ENCODE assay signal across 16 cellular contexts in genomic region chr3:53092216-53092615, GRCh38. TPM values are rescaled to one million over a fixed set of nuclear protein-coding genes. Genes with fewer than 3 reads are reported as not detected.
DNase-seq lines count a peak whose midpoint lies in the region; ATAC-seq and TF ChIP-seq lines count a peak whose summit lies in the region.
"Had no signal": no experiment of that assay in that cellular context is flagged by ENCODE, and none has a peak within 500 bp of the region (broad histone marks: within the 10 kb centered on the region; RNA-seq: fewer than 3 reads in every experiment).

No MANE protein-coding gene starts in this region.

- no peak for TF ChIP-seq CTCF in CD14-positive monocyte (IDR thresholded peaks at IDR 0.05)
- no peak for TF ChIP-seq CTCF in natural killer cell (IDR thresholded peaks at IDR 0.05)
- no peak for TF ChIP-seq CTCF in dorsolateral prefrontal cortex (IDR thresholded peaks at IDR 0.05 in 54 of 56, conservative IDR thresholded peaks at IDR 0.05 in 2 of 56; ENCODE audit: low read depth in 1 of 56, partially characterized antibody in 56 of 56)

- H3K4me3 Mint-ChIP-seq in CD14-positive monocyte: no peak overlapping the region
- H3K4me3 Mint-ChIP-seq in dendritic cell treated with granulocyte-macrophage colony-stimulating factor and Interleukin-4, amounts not matched to agents 40 ng/mL and 50 ng/mL, for 4 days: no peak overlapping the region
- H3K4me3 Mint-ChIP-seq in stimulated activated effector memory CD8-positive, alpha-beta T cell treated with anti-CD3 and anti-CD28 coated beads, Interleukin-12 subunit alpha, Interleukin-12 subunit beta, amount 100 ng/mL, for 72 hours: no peak overlapping the region
- H3K4me3 Mint-ChIP-seq in natural killer cell: no peak overlapping the region
- H3K4me3 Mint-ChIP-seq: CD4-positive, alpha-beta T cell; H9 had no signal

- no peak for DNase-seq in CD14-positive monocyte (ENCODE audit: low spot score)
- DNase-seq in stimulated activated effector memory CD8-positive, alpha-beta T cell treated with anti-CD3 and anti-CD28 coated beads, Interleukin-12 subunit alpha, Interleukin-12 subunit beta, amount 100 ng/mL, for 72 hours (ENCODE audit: low spot score in 2 of 2): no peak
- no peak for DNase-seq in natural killer cell
- no peak for DNase-seq in dorsolateral prefrontal cortex
- DNase-seq in activated CD4-positive, alpha-beta T cell treated with anti-CD3 and anti-CD28 coated beads, Interleukin-2, amount 50 U/mL, for 1 hour: no peak
- DNase-seq: ACHN; BE2C; C1 segment of cervical spinal cord; CD4-positive, alpha-beta T cell; DMS53; DND-41; EL; H9 had no signal

- H3K4me3 ChIP-seq in dorsolateral prefrontal cortex: no peak overlapping the region
- H3K4me3 ChIP-seq: GM12878 had no signal

- no peaks in the 10 kb centered on the region for H3K9me3 Mint-ChIP-seq in CD14-positive monocyte
- H3K9me3 Mint-ChIP-seq in dendritic cell treated with granulocyte-macrophage colony-stimulating factor and Interleukin-4, amounts not matched to agents 40 ng/mL and 50 ng/mL, for 4 days: no peaks in the 10 kb centered on the region
- no peaks in the 10 kb centered on the region for H3K9me3 Mint-ChIP-seq in stimulated activated effector memory CD8-positive, alpha-beta T cell treated with anti-CD3 and anti-CD28 coated beads, Interleukin-12 subunit alpha, Interleukin-12 subunit beta, amount 100 ng/mL, for 72 hours
- H3K9me3 Mint-ChIP-seq in natural killer cell: no peaks in the 10 kb centered on the region
- H3K9me3 Mint-ChIP-seq: CD4-positive, alpha-beta T cell; H9 had no signal

- intact Hi-C loops in CD14-positive monocyte (cut with micrococcal nuclease) (no loop called here), natural killer cell (cut with micrococcal nuclease) (no loop called here), dorsolateral prefrontal cortex (cut with DNase I) (no loop called here)
- intact Hi-C loops in dendritic cell treated with granulocyte-macrophage colony-stimulating factor and Interleukin-4, amounts not matched to agents 40 ng/mL and 50 ng/mL, for 4 days (cut with micrococcal nuclease): no loop called here

- peaks cover 78% of the 10 kb centered on the region for H3K36me3 ChIP-seq in KOPT-K1 (ENCODE audit: insufficient read depth, low read length)
- H3K36me3 ChIP-seq: BE2C had no signal

- H3K27me3 Mint-ChIP-seq in CD14-positive monocyte (ENCODE audit: low read depth in 3 of 3): no peaks in the 10 kb centered on the region
- H3K27me3 Mint-ChIP-seq in dendritic cell treated with granulocyte-macrophage colony-stimulating factor and Interleukin-4, amounts not matched to agents 40 ng/mL and 50 ng/mL, for 4 days: no peaks in the 10 kb centered on the region
- H3K27me3 Mint-ChIP-seq in natural killer cell (ENCODE audit: low read depth in 2 of 2): no peaks in the 10 kb centered on the region
- H3K27me3 Mint-ChIP-seq: CD4-positive, alpha-beta T cell had no signal

- no peak for ATAC-seq in stimulated activated effector memory CD8-positive, alpha-beta T cell treated with anti-CD3 and anti-CD28 coated beads, Interleukin-12 subunit alpha, Interleukin-12 subunit beta, amount 100 ng/mL, for 72 hours
- ATAC-seq in natural killer cell: no peak
- ATAC-seq: GM12878 had no signal

- H3K36me3 Mint-ChIP-seq in CD14-positive monocyte (peaks cover 54 to 87% of the 10 kb centered on the region in 2 donors), natural killer cell (no peaks in the 10 kb centered on the region)
- H3K36me3 Mint-ChIP-seq in dendritic cell treated with granulocyte-macrophage colony-stimulating factor and Interleukin-4, amounts not matched to agents 40 ng/mL and 50 ng/mL, for 4 days (ENCODE audit: low read depth): peaks cover 76% of the 10 kb centered on the region
- peaks cover 74% of the 10 kb centered on the region for H3K36me3 Mint-ChIP-seq in stimulated activated effector memory CD8-positive, alpha-beta T cell treated with anti-CD3 and anti-CD28 coated beads, Interleukin-12 subunit alpha, Interleukin-12 subunit beta, amount 100 ng/mL, for 72 hours

- no peaks in the 10 kb centered on the region for H3K9me3 ChIP-seq in KOPT-K1 (ENCODE audit: insufficient read depth, low read length, poor library complexity, severe bottlenecking)
- H3K9me3 ChIP-seq: BE2C had no signal

- H3K4me1 Mint-ChIP-seq in CD14-positive monocyte (peaks cover 16% of the 10 kb centered on the region), natural killer cell (no peaks in the 10 kb centered on the region)
- H3K4me1 Mint-ChIP-seq in dendritic cell treated with granulocyte-macrophage colony-stimulating factor and Interleukin-4, amounts not matched to agents 40 ng/mL and 50 ng/mL, for 4 days (ENCODE audit: low read depth): peaks cover 52% of the 10 kb centered on the region
- no peaks in the 10 kb centered on the region for H3K4me1 Mint-ChIP-seq in stimulated activated effector memory CD8-positive, alpha-beta T cell treated with anti-CD3 and anti-CD28 coated beads, Interleukin-12 subunit alpha, Interleukin-12 subunit beta, amount 100 ng/mL, for 72 hours

- H3K27ac Mint-ChIP-seq in CD14-positive monocyte (peak overlapping the region in 4 of 7 donors; percentile 5 to 65 (median 36)), natural killer cell (no peak overlapping the region)
- peak overlapping the region; percentile 71 for H3K27ac Mint-ChIP-seq in dendritic cell treated with granulocyte-macrophage colony-stimulating factor and Interleukin-4, amounts not matched to agents 40 ng/mL and 50 ng/mL, for 4 days
- peak overlapping the region; percentile 29 for H3K27ac Mint-ChIP-seq in stimulated activated effector memory CD8-positive, alpha-beta T cell treated with anti-CD3 and anti-CD28 coated beads, Interleukin-12 subunit alpha, Interleukin-12 subunit beta, amount 100 ng/mL, for 72 hours
- H3K27ac Mint-ChIP-seq: CD4-positive, alpha-beta T cell had no signal

- H3K27ac ChIP-seq in KOPT-K1 (ENCODE audit: low read depth, low read length, poor library complexity, severe bottlenecking) (peak overlapping the region; percentile 0), dorsolateral prefrontal cortex (peak overlapping the region in 1 of 59 donors; percentile 10)

- no peaks in the 10 kb centered on the region for H3K27me3 ChIP-seq in dorsolateral prefrontal cortex
- H3K27me3 ChIP-seq: BE2C had no signal

RNA-seq across cellular contexts. Expression of gene RFT1, which starts 38.0 kb away (rescaled TPM):
- polyA plus RNA-seq in CD14-positive monocyte: 10 to 100 TPM; 25.6 to 34.9 TPM
- total RNA-seq in natural killer cell: 10 to 100 TPM; 13.3 to 17.2 (median 14.1) TPM
- 10 to 100 TPM in 118 of 120 experiments, 1 to 10 TPM in 2; 8.0 to 22.2 (median 15.5) TPM for total RNA-seq in dorsolateral prefrontal cortex

RNA-seq across cellular contexts. Expression of gene SFMBT1, which starts 46.3 kb away (rescaled TPM):
- polyA plus RNA-seq in CD14-positive monocyte: under 1 TPM; 0.61 to 0.91 TPM
- total RNA-seq in natural killer cell (10 to 100 TPM; 20.2 to 22.3 (median 22.2) TPM), dorsolateral prefrontal cortex (10 to 100 TPM in 103 of 120 experiments, 1 to 10 TPM in 17; 7.1 to 28.2 (median 13.3) TPM)

Comparison
In these comparisons a context has a peak if more than half of its experiments do, and no peak if none do; other contexts are left out.
1. H3K27ac Mint-ChIP-seq: peak in CD14-positive monocyte (4 of 7), dendritic cell treated with granulocyte-macrophage colony-stimulating factor and Interleukin-4, amounts not matched to agents 40 ng/mL and 50 ng/mL, for 4 days (single experiment) and stimulated activated effector memory CD8-positive, alpha-beta T cell treated with anti-CD3 and anti-CD28 coated beads, Interleukin-12 subunit alpha, Interleukin-12 subunit beta, amount 100 ng/mL, for 72 hours (single experiment); none in natural killer cell (0 of 2).